16 cellular contexts compared by ENCODE assay signal in the genomic region with DNA sequence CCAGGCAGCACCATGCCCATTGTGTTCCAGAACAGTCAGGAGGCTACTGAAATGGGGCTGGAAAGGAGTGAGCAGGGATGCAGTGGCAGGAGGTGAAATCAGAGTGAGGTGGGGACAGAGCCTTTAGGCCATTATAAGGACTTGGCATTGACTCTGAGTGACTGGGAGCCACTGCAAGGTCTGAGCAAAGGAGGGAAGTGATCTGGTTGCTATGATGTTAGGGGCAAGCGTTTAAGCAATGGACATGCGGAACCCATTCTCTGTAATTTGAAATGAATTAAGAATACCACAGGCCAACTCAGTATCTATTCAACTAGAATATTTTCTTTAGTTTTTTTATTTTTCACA.
DNase-seq lines count a peak whose midpoint lies in the region; ATAC-seq and TF ChIP-seq lines count a peak whose summit lies in the region.
"Had no signal": no experiment of that assay in that cellular context is flagged by ENCODE, and none has a peak within 500 bp of the region (broad histone marks: within the 10 kb centered on the region; RNA-seq: fewer than 3 reads in every experiment).

No MANE protein-coding gene starts in this region.

- H3K27ac Mint-ChIP-seq in stimulated activated naive CD8-positive, alpha-beta T cell treated with anti-CD3 and anti-CD28 coated beads, Interleukin-15, Interleukin-2, amounts not matched to agents 100 ng/mL and 50 ng/mL, for 24 hours = peak overlapping the region; percentile 34
- peak overlapping the region; percentile 35 for H3K27ac Mint-ChIP-seq in activated CD4-positive, alpha-beta memory T cell treated with anti-CD3 and anti-CD28 coated beads for 36 hours
- H3K27ac Mint-ChIP-seq: naive thymus-derived CD8-positive, alpha-beta T cell; type B pancreatic cell had no signal

- 98 to 100% methylated on average over 2 of the region's 2 CpGs for WGBS in GM23248 (ENCODE audit: low coverage in 1 of 2, low lambda C conversion rate in 2 of 2, missing lambda C conversion rate in 2 of 2), 2 experiments

- H3K4me3 Mint-ChIP-seq in stimulated activated naive CD8-positive, alpha-beta T cell treated with anti-CD3 and anti-CD28 coated beads, Interleukin-15, Interleukin-2, amounts not matched to agents 100 ng/mL and 50 ng/mL, for 24 hours = no peak overlapping the region
- H3K4me3 Mint-ChIP-seq in activated CD4-positive, alpha-beta memory T cell treated with anti-CD3 and anti-CD28 coated beads for 36 hours = no peak overlapping the region
- H3K4me3 Mint-ChIP-seq: naive thymus-derived CD8-positive, alpha-beta T cell; type B pancreatic cell had no signal

- no peak overlapping the region for H3K4me2 ChIP-seq in GM23248 (ENCODE audit: unreplicated experiment)

- TF ChIP-seq CTCF in lower lobe of right lung (IDR thresholded peaks at IDR 0.05) (no peak), gastrocnemius medialis (IDR thresholded peaks at IDR 0.05 in 4 of 5, conservative IDR thresholded peaks at IDR 0.05 in 1 of 5) (no peak)

- intact Hi-C loops in activated CD4-positive, alpha-beta memory T cell treated with anti-CD3 and anti-CD28 coated beads for 36 hours (cut with micrococcal nuclease) = no loop called here
- intact Hi-C loops in lower lobe of right lung (cut with DNase I) = no loop called here
- intact Hi-C loops in gastrocnemius medialis (cut with DNase I; ENCODE audit: low total_unique reads) = no loop called here

- H3K9me3 Mint-ChIP-seq in stimulated activated naive CD8-positive, alpha-beta T cell treated with anti-CD3 and anti-CD28 coated beads, Interleukin-15, Interleukin-2, amounts not matched to agents 100 ng/mL and 50 ng/mL, for 24 hours = no peaks in the 10 kb centered on the region
- H3K9me3 Mint-ChIP-seq in activated CD4-positive, alpha-beta memory T cell treated with anti-CD3 and anti-CD28 coated beads for 36 hours = no peaks in the 10 kb centered on the region
- H3K9me3 Mint-ChIP-seq: naive thymus-derived CD8-positive, alpha-beta T cell; type B pancreatic cell had no signal

- POLR2A ChIA-PET in activated CD4-positive, alpha-beta memory T cell treated with anti-CD3 and anti-CD28 coated beads for 36 hours (lab: Charles Lee) = no interaction called here

- no peak for ATAC-seq in stimulated activated naive CD8-positive, alpha-beta T cell treated with anti-CD3 and anti-CD28 coated beads, Interleukin-15, Interleukin-2, amounts not matched to agents 100 U/mL and 50 U/mL, for 24 hours
- ATAC-seq in lower lobe of right lung (peak; percentile 54 to 67), gastrocnemius medialis (no peak)
- ATAC-seq: K562; naive thymus-derived CD8-positive, alpha-beta T cell had no signal

- H3K9me3 ChIP-seq in lower lobe of right lung (no peaks in the 10 kb centered on the region), gastrocnemius medialis (no peaks in the 10 kb centered on the region), GM23248 (ENCODE audit: low read depth) (no peaks in the 10 kb centered on the region)

- no peak for TF ChIP-seq POLR2A in gastrocnemius medialis (IDR thresholded peaks at IDR 0.05)

- no peaks in the 10 kb centered on the region for H3K9me2 ChIP-seq in GM23248 (ENCODE audit: insufficient read depth)

- H2AFZ ChIP-seq in GM23248 = no peak overlapping the region

- CTCF ChIA-PET in activated CD4-positive, alpha-beta memory T cell treated with anti-CD3 and anti-CD28 coated beads for 36 hours (lab: Charles Lee) = no interaction called here

- no peak overlapping the region for H3K9ac ChIP-seq in GM23248

- H3K36me3 Mint-ChIP-seq in stimulated activated naive CD8-positive, alpha-beta T cell treated with anti-CD3 and anti-CD28 coated beads, Interleukin-15, Interleukin-2, amounts not matched to agents 100 ng/mL and 50 ng/mL, for 24 hours (ENCODE audit: low read depth) = peaks cover 2% of the 10 kb centered on the region
- peaks cover 2% of the 10 kb centered on the region for H3K36me3 Mint-ChIP-seq in activated CD4-positive, alpha-beta memory T cell treated with anti-CD3 and anti-CD28 coated beads for 36 hours
- H3K36me3 Mint-ChIP-seq: type B pancreatic cell had no signal

- no peaks in the 10 kb centered on the region for H3K27me3 Mint-ChIP-seq in stimulated activated naive CD8-positive, alpha-beta T cell treated with anti-CD3 and anti-CD28 coated beads, Interleukin-15, Interleukin-2, amounts not matched to agents 100 ng/mL and 50 ng/mL, for 24 hours
- H3K27me3 Mint-ChIP-seq in activated CD4-positive, alpha-beta memory T cell treated with anti-CD3 and anti-CD28 coated beads for 36 hours = no peaks in the 10 kb centered on the region
- H3K27me3 Mint-ChIP-seq: naive thymus-derived CD8-positive, alpha-beta T cell; type B pancreatic cell had no signal

- H3K27me3 ChIP-seq in lower lobe of right lung (ENCODE audit: low read depth) (no peaks in the 10 kb centered on the region), gastrocnemius medialis (no peaks in the 10 kb centered on the region), GM23248 (replicated peaks; ENCODE audit: insufficient read depth) (no peaks in the 10 kb centered on the region)
- H3K27me3 ChIP-seq: brain microvascular endothelial cell had no signal

- H3K4me3 ChIP-seq in lower lobe of right lung (no peak overlapping the region), gastrocnemius medialis (no peak overlapping the region), GM23248 (no peak overlapping the region)
- H3K4me3 ChIP-seq: K562 had no signal

- H3K4me1 Mint-ChIP-seq in stimulated activated naive CD8-positive, alpha-beta T cell treated with anti-CD3 and anti-CD28 coated beads, Interleukin-15, Interleukin-2, amounts not matched to agents 100 ng/mL and 50 ng/mL, for 24 hours (ENCODE audit: low read depth) = peaks cover 62% of the 10 kb centered on the region
- H3K4me1 Mint-ChIP-seq in activated CD4-positive, alpha-beta memory T cell treated with anti-CD3 and anti-CD28 coated beads for 36 hours (ENCODE audit: low read depth) = peaks cover 37% of the 10 kb centered on the region

- no peaks in the 10 kb centered on the region for H3K4me1 ChIP-seq in lower lobe of right lung
- no peaks in the 10 kb centered on the region for H3K4me1 ChIP-seq in gastrocnemius medialis
- peaks cover 10% of the 10 kb centered on the region; the same call in 1 of the 2 replicates for H3K4me1 ChIP-seq in GM23248 (ENCODE audit: insufficient read depth)

- DNase-seq in stimulated activated naive CD8-positive, alpha-beta T cell treated with anti-CD3 and anti-CD28 coated beads, Interleukin-15, Interleukin-2, amounts not matched to agents 100 U/mL and 50 U/mL, for 24 hours = no peak
- DNase-seq in activated CD4-positive, alpha-beta memory T cell treated with anti-CD3 and anti-CD28 coated beads for 36 hours = no peak
- DNase-seq in lower lobe of right lung = no peak
- DNase-seq in gastrocnemius medialis = no peak
- DNase-seq in GM23248 = no peak
- DNase-seq in H4 (ENCODE audit: low spot score) = no peak
- DNase-seq: activated CD4-positive, CD25-positive, alpha-beta regulatory T cell treated with anti-CD3 and anti-CD28 coated beads, Interleukin-2, amount 50 U/mL, for 72 hours; activated effector memory CD4-positive, alpha-beta T cell treated with anti-CD3 and anti-CD28 coated beads, Interleukin-2, amount 50 U/mL, for 16 hours; brain microvascular endothelial cell; naive thymus-derived CD8-positive, alpha-beta T cell; NCI-H1436; RPMI8226; stimulated activated CD8-positive, alpha-beta memory T cell treated with anti-CD3 and anti-CD28 coated beads, Interleukin-4, amount 100 ng/mL, for 48 hours had no signal

- H3F3A ChIP-seq in GM23248 (ENCODE audit: insufficient read depth) = no peaks in the 10 kb centered on the region

- H3K36me3 ChIP-seq in lower lobe of right lung (no peaks in the 10 kb centered on the region), gastrocnemius medialis (no peaks in the 10 kb centered on the region), GM23248 (ENCODE audit: low read depth) (no peaks in the 10 kb centered on the region)
- H3K36me3 ChIP-seq: brain microvascular endothelial cell had no signal

- no peak overlapping the region for H3K27ac ChIP-seq in lower lobe of right lung
- no peak overlapping the region for H3K27ac ChIP-seq in gastrocnemius medialis
- H3K27ac ChIP-seq in GM23248 = no peak overlapping the region
- H3K27ac ChIP-seq: brain microvascular endothelial cell had no signal

- H4K20me1 ChIP-seq in GM23248 (ENCODE audit: insufficient read depth) = no peaks in the 10 kb centered on the region

- in situ Hi-C loops in gastrocnemius medialis (cut with MboI; ENCODE audit: low sequenced_read_pairs in 4 of 4) (no loop called here), GM23248 (cut with MboI) (no loop called here)

- H3K79me2 ChIP-seq in GM23248 (ENCODE audit: insufficient read depth) = no peaks in the 10 kb centered on the region

Comparison
In these comparisons a context has a peak if more than half of its experiments do, and no peak if none do; other contexts are left out.
1. ATAC-seq: peak in lower lobe of right lung (2 of 2); none in stimulated activated naive CD8-positive, alpha-beta T cell treated with anti-CD3 and anti-CD28 coated beads, Interleukin-15, Interleukin-2, amounts not matched to agents 100 U/mL and 50 U/mL, for 24 hours (single experiment) and gastrocnemius medialis (0 of 2).